In the genomic region with DNA sequence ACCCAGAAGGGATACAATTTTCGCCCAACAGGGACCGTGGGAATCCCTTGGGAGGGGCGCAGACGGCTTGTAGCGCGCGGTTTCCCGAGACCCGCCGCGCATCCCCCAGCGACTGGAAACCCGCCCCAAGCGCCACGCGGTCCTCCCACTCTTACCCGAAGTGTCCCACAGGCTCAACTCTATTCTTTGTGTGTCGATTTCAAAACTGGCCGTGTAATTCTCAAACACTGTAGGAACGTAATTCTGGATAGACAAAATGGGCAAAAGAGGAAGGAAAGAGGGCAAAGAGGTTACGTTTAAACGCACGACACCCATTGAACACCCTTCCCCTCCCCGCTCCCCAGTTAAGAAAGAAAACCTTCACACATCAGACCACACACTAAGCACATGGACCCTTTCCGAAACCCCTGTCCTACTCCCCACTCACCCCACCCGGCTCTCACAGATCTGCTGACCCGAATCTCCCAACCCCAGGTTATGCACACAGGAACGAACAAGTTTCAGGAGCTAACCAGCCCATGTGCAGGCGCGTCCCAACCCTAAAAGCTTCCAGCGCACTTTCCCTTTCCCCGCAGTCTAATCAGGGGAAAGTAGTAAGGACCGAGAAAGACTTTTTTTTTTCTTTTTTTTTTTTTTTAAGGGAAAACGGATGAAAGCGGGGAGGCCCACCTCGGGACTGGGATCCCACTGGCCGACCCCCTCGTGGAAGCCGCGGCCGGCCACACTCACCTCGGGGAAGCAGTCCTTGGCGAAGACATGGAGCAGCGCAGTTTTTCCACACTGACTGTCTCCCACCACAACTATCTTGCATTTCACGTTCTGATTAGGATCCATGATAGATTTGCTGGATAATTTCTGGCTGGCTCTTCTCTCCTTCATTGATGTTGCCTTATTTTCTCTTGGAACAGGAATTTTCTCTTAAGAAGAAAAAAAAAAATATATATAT, we compare ENCODE assay signal across 8 cellular contexts. TPM values are rescaled to one million over a fixed set of nuclear protein-coding genes. Genes with fewer than 3 reads are reported as not detected.
DNase-seq lines count a peak whose midpoint lies in the region; ATAC-seq, FAIRE-seq and TF ChIP-seq lines count a peak whose summit lies in the region.

No MANE protein-coding gene starts in this region.

- POLR2A ChIA-PET in PC-9 (lab: Charles Lee; ENCODE audit: unreplicated experiment), result interaction anchor here (0.6 kb wide), 1 partner anchor 14 kb away, joined by 4 read pairs; no protein-coding TSS in a partner anchor

- no peaks in the 10 kb centered on the region for H3K27me3 ChIP-seq in PC-9 (ENCODE audit: insufficient read depth, low read depth)

- H3F3A ChIP-seq in PC-9 (ENCODE audit: insufficient read depth, low read depth), result peaks cover 11% of the 10 kb centered on the region; the same call in 1 of the 2 replicates

- intact Hi-C loops in PC-9 (cut with micrococcal nuclease; ENCODE audit: unreplicated experiment), result loop anchor here (1.0 to 10.0 kb wide), 9 partner anchors 40 to 890 kb away; no protein-coding TSS in a partner anchor

- CTCF ChIA-PET in PC-9 (lab: Charles Lee), result no interaction called here

- FAIRE-seq in HTR-8/SVneo (lab: Jason Lieb, UNC), result no peak

- BruUV-seq in PC-9 (replicated peaks; lab: Mats Ljungman, UMichigan), result TSS peak; percentile 51

- H3K36me3 ChIP-seq in PC-9 (ENCODE audit: low read depth), result peaks cover 26% of the 10 kb centered on the region

- H3K27ac ChIP-seq in PC-9 (peak overlapping the region; percentile 92), epithelial cell of prostate (peak overlapping the region; percentile 98)

- H3K4me2 ChIP-seq in PC-9, result peak overlapping the region; percentile 74

- peaks cover 54% of the 10 kb centered on the region for H3K79me2 ChIP-seq in PC-9 (ENCODE audit: low read depth)

- peaks cover 21% of the 10 kb centered on the region; the same call in 1 of the 2 replicates for H4K20me1 ChIP-seq in PC-9 (ENCODE audit: insufficient read depth)

- peak overlapping the region; percentile 93 for H3K4me3 ChIP-seq in PC-9

- DNase-seq in NCI-H2107 treated with DMSO at 0.1 percent for 48 hours (lab: John Stamatoyannopoulos, UW; ENCODE audit: unreplicated experiment) (peak; percentile 49), NCI-H2107 (lab: John Stamatoyannopoulos, UW) (no peak), PC-9 (no peak), epithelial cell of prostate (ENCODE audit: low read depth, low spot score) (no peak), myocyte (ENCODE audit: low read depth) (peak; percentile 66), HTR-8/SVneo (ENCODE audit: insufficient read length, low spot score) (no peak), activated T-cell treated with anti-CD3 and anti-CD28 coated beads for 4 hours (no peak)

- TF ChIP-seq CTCF in PC-9 (conservative IDR thresholded peaks at IDR 0.05), result no peak

- ATAC-seq in GM18907 (IDR thresholded peaks at IDR 0.05; ENCODE audit: unreplicated experiment), result no peak

- H3K9me3 ChIP-seq in PC-9 (ENCODE audit: insufficient read depth, low read depth), result no peaks in the 10 kb centered on the region

- no peaks in the 10 kb centered on the region for H3K9me2 ChIP-seq in PC-9 (ENCODE audit: insufficient read depth)

- H3K4me1 ChIP-seq in PC-9 (replicated peaks; ENCODE audit: insufficient read depth), result peaks cover 26% of the 10 kb centered on the region

- H2AFZ ChIP-seq in PC-9, result no peak overlapping the region

RNA-seq across cellular contexts. Expression of gene RND3, which starts 0.7 kb away (rescaled TPM):
- total RNA-seq in PC-9 (2021), result 72.9 and 99.1 TPM in 2 replicates
- total RNA-seq in myocyte, result 68.6 and 88.8 TPM in 2 replicates
- 45.2 TPM for polyA plus RNA-seq in myocyte (2012)

Comparison
In these comparisons a context has a peak if more than half of its experiments do, and no peak if none do; other contexts are left out.
1. DNase-seq: peak in NCI-H2107 treated with DMSO at 0.1 percent for 48 hours (single experiment) and myocyte (single experiment); none in NCI-H2107 (single experiment), PC-9 (0 of 2), epithelial cell of prostate (single experiment), HTR-8/SVneo (single experiment) and activated T-cell treated with anti-CD3 and anti-CD28 coated beads for 4 hours (single experiment).